Comparison of ENCODE assay signal across 18 cellular contexts in genomic region chr20:36839150-36839549, GRCh38. TPM values are rescaled to one million over a fixed set of nuclear protein-coding genes. Genes with fewer than 3 reads are reported as not detected.
A peak's percentile ranks its signal among the peaks of the same experiment; 100 is the strongest.
DNase-seq lines count a peak whose midpoint lies in the region; ATAC-seq and TF ChIP-seq lines count a peak whose summit lies in the region.
"Had no signal": no experiment of that assay in that cellular context is flagged by ENCODE, and none has a peak within 500 bp of the region (broad histone marks: within the 10 kb centered on the region; RNA-seq: fewer than 3 reads in every experiment).

No MANE protein-coding gene starts in this region.

- H3K23ac ChIP-seq in H9 (ENCODE audit: insufficient read length, low read depth, low read length) (no peak overlapping the region), neuronal stem cell (ENCODE audit: low read depth, low read length, poor library complexity) (peak overlapping the region; percentile 55)

- H3K4me3 ChIP-seq in BLaER1 treated with 17β-estradiol and CSF1 and Interleukin-3, amounts not matched to agents 10 nM and 100 nM: no peak overlapping the region
- no peak overlapping the region for H3K4me3 ChIP-seq in neuronal stem cell (ENCODE audit: low read length in 2 of 2)

- peak overlapping the region in 2 of 3 experiments; percentile 53 to 82; a peak in 2 of 7 replicates for H3K27ac Mint-ChIP-seq in H9
- peak overlapping the region; percentile 98 for H3K27ac Mint-ChIP-seq in dendritic cell treated with granulocyte-macrophage colony-stimulating factor and Interleukin-4, amounts not matched to agents 40 ng/mL and 50 ng/mL, for 4 days
- H3K27ac Mint-ChIP-seq: CD8-positive, alpha-beta T cell had no signal

- H3K79me1 ChIP-seq in H9 (ENCODE audit: insufficient read depth, low read depth, low read length, poor library complexity, severe bottlenecking) (no peaks in the 10 kb centered on the region), neuronal stem cell (ENCODE audit: low read depth, low read length) (peaks cover 13% of the 10 kb centered on the region)

- peaks cover 17 to 47% of the 10 kb centered on the region in 2 experiments for H3K4me1 Mint-ChIP-seq in H9
- peaks cover 58% of the 10 kb centered on the region for H3K4me1 Mint-ChIP-seq in dendritic cell treated with granulocyte-macrophage colony-stimulating factor and Interleukin-4, amounts not matched to agents 40 ng/mL and 50 ng/mL, for 4 days (ENCODE audit: low read depth)

- H4K20me1 ChIP-seq in BLaER1 treated with 17β-estradiol and CSF1 and Interleukin-3, amounts not matched to agents 10 nM and 100 nM: no peaks in the 10 kb centered on the region
- H4K20me1 ChIP-seq in H9 (ENCODE audit: control insufficient read depth, insufficient read depth, insufficient read length): no peaks in the 10 kb centered on the region

- no CpG with 5 or more reads among the region's 23 CpGs for WGBS in H9 (ENCODE audit: extremely low coverage, insufficient read length, low lambda C conversion rate)
- WGBS in neuronal stem cell (ENCODE audit: extremely low coverage in 2 of 2, insufficient read length in 2 of 2, insufficient replicate concordance in 1 of 2), 2 donors: no CpG with 5 or more reads among the region's 23 CpGs

- H3K56ac ChIP-seq in H9 (ENCODE audit: insufficient read length, low read depth, low read length): no peak overlapping the region

- H3K36me3 Mint-ChIP-seq in H9 (ENCODE audit: insufficient read depth in 1 of 3, low read depth in 3 of 3): peaks cover 0 to 14% (median 10%) of the 10 kb centered on the region in 3 experiments
- H3K36me3 Mint-ChIP-seq in dendritic cell treated with granulocyte-macrophage colony-stimulating factor and Interleukin-4, amounts not matched to agents 40 ng/mL and 50 ng/mL, for 4 days (ENCODE audit: low read depth): peaks cover 50% of the 10 kb centered on the region
- H3K36me3 Mint-ChIP-seq: CD8-positive, alpha-beta T cell had no signal

- intact Hi-C loops in dendritic cell treated with granulocyte-macrophage colony-stimulating factor and Interleukin-4, amounts not matched to agents 40 ng/mL and 50 ng/mL, for 4 days (cut with micrococcal nuclease): no loop called here

- H3K4me3 Mint-ChIP-seq in H9: no peak overlapping the region
- no peak overlapping the region for H3K4me3 Mint-ChIP-seq in dendritic cell treated with granulocyte-macrophage colony-stimulating factor and Interleukin-4, amounts not matched to agents 40 ng/mL and 50 ng/mL, for 4 days
- H3K4me3 Mint-ChIP-seq: CD8-positive, alpha-beta T cell had no signal

- no peak for ATAC-seq in HG02981 (IDR thresholded peaks at IDR 0.05; ENCODE audit: unreplicated experiment)
- ATAC-seq in GM18502 (IDR thresholded peaks at IDR 0.05; ENCODE audit: poor library complexity, unreplicated experiment): no peak
- ATAC-seq: CD8-positive, alpha-beta T cell; HCT116; PC-3 had no signal

- no peaks in the 10 kb centered on the region for H3K27me3 ChIP-seq in BLaER1 treated with 17β-estradiol and CSF1 and Interleukin-3, amounts not matched to agents 10 nM and 100 nM
- H3K27me3 ChIP-seq in H9 (ENCODE audit: insufficient read depth, low read length) (no peaks in the 10 kb centered on the region), neuronal stem cell (ENCODE audit: control insufficient read depth in 3 of 3, insufficient read depth in 3 of 3, low read depth in 1 of 3, low read length in 3 of 3) (no peaks in the 10 kb centered on the region)

- H4K5ac ChIP-seq in H9 (ENCODE audit: insufficient read length, low read depth, low read length): no peak overlapping the region

- H2BK5ac ChIP-seq in H9 (ENCODE audit: insufficient read length, low read length): no peak overlapping the region
- no peak overlapping the region for H2BK5ac ChIP-seq in neuronal stem cell (ENCODE audit: low read length)

- H3K14ac ChIP-seq in H9 (ENCODE audit: insufficient read depth, low read length) (no peak overlapping the region), neuronal stem cell (ENCODE audit: low read length) (no peak overlapping the region)

- no peaks in the 10 kb centered on the region for H3K9me3 Mint-ChIP-seq in H9
- H3K9me3 Mint-ChIP-seq in dendritic cell treated with granulocyte-macrophage colony-stimulating factor and Interleukin-4, amounts not matched to agents 40 ng/mL and 50 ng/mL, for 4 days: no peaks in the 10 kb centered on the region
- H3K9me3 Mint-ChIP-seq: CD8-positive, alpha-beta T cell had no signal

- H2AFZ ChIP-seq in H9 (ENCODE audit: low read length): no peak overlapping the region
- no peak overlapping the region for H2AFZ ChIP-seq in neuronal stem cell (ENCODE audit: low read length)

- peaks cover 12 to 22% (median 18%) of the 10 kb centered on the region in 11 experiments for H3K36me3 ChIP-seq in BLaER1 treated with 17β-estradiol and CSF1 and Interleukin-3, amounts not matched to agents 10 nM and 100 nM
- peaks cover 5 to 36% of the 10 kb centered on the region in 2 donors for H3K36me3 ChIP-seq in neuronal stem cell (replicated peaks in 1 of 2; ENCODE audit: control insufficient read depth in 2 of 2, insufficient read depth in 2 of 2, low read length in 2 of 2)

- H2AK5ac ChIP-seq in H9 (ENCODE audit: insufficient read length, low read length): no peak overlapping the region
- H2AK5ac ChIP-seq in neuronal stem cell (ENCODE audit: low read depth, low read length): no peak overlapping the region

- no peak overlapping the region for H4K8ac ChIP-seq in H9 (replicated peaks; ENCODE audit: insufficient read length, low read depth, low read length)
- peak overlapping the region; percentile 48 for H4K8ac ChIP-seq in neuronal stem cell (ENCODE audit: low read depth, low read length)

- no peak overlapping the region for H2BK12ac ChIP-seq in H9 (ENCODE audit: insufficient read length, low read depth, low read length)
- no peak overlapping the region for H2BK12ac ChIP-seq in neuronal stem cell (ENCODE audit: low read length)

- peaks cover 84 to 96% (median 92%) of the 10 kb centered on the region in 10 experiments for H3K4me1 ChIP-seq in BLaER1 treated with 17β-estradiol and CSF1 and Interleukin-3, amounts not matched to agents 10 nM and 100 nM
- H3K4me1 ChIP-seq in H9 (ENCODE audit: insufficient read depth, low read length) (no peaks in the 10 kb centered on the region; the same call in 1 of the 2 replicates), neuronal stem cell (ENCODE audit: control insufficient read depth in 2 of 2, insufficient read depth in 1 of 2, low read depth in 1 of 2, low read length in 2 of 2) (peaks cover 4% of the 10 kb centered on the region in 2 donors)

- no peak overlapping the region for H3K4ac ChIP-seq in H9 (ENCODE audit: low read depth, low read length)
- no peak overlapping the region for H3K4ac ChIP-seq in neuronal stem cell (ENCODE audit: low read length)

- no peak for TF ChIP-seq CTCF in H9 (conservative IDR thresholded peaks at IDR 0.05)

- H2BK20ac ChIP-seq in H9 (ENCODE audit: low read depth, low read length, poor library complexity, severe bottlenecking): no peak overlapping the region

- no peak overlapping the region for H2BK120ac ChIP-seq in H9 (ENCODE audit: low read depth, low read length, poor library complexity, severe bottlenecking)
- no peak overlapping the region for H2BK120ac ChIP-seq in neuronal stem cell (ENCODE audit: low read depth, low read length)

- no peak overlapping the region for H3T11ph ChIP-seq in H9 (ENCODE audit: low read length)

- H3K9me3 ChIP-seq in BLaER1 treated with 17β-estradiol and CSF1 and Interleukin-3, amounts not matched to agents 10 nM and 100 nM (replicated peaks in 1 of 11): no peaks in the 10 kb centered on the region
- H3K9me3 ChIP-seq in H9 (ENCODE audit: control insufficient read depth, low read depth, low read length) (no peaks in the 10 kb centered on the region), neuronal stem cell (replicated peaks in 1 of 2; ENCODE audit: control insufficient read depth in 2 of 2, insufficient read depth in 1 of 2, low read depth in 1 of 2, low read length in 2 of 2) (peaks cover 0 to 2% of the 10 kb centered on the region in 2 donors)

- H3K27ac ChIP-seq in BLaER1 treated with 17β-estradiol and CSF1 and Interleukin-3, amounts not matched to agents 10 nM and 100 nM: peak overlapping the region in 7 of 11 experiments; percentile 17 to 98 (median 43); a peak in 11 of 22 replicates
- H3K27ac ChIP-seq in H9 (ENCODE audit: insufficient read length, low read depth, low read length): no peak overlapping the region
- H3K27ac ChIP-seq in neuronal stem cell (replicated peaks; ENCODE audit: low read length): no peak overlapping the region

- peak overlapping the region in 3 of 11 experiments; percentile 9 to 16 (median 10); a peak in 1 of 22 replicates for H3K9ac ChIP-seq in BLaER1 treated with 17β-estradiol and CSF1 and Interleukin-3, amounts not matched to agents 10 nM and 100 nM
- H3K9ac ChIP-seq in H9 (ENCODE audit: extremely low read depth, insufficient read length, low read length) (no peak overlapping the region), neuronal stem cell (ENCODE audit: low read depth, low read length, poor library complexity) (no peak overlapping the region)

- DNase-seq in H9 (no peak), neuronal stem cell (ENCODE audit: low spot score) (no peak), amygdala (lab: John Stamatoyannopoulos, UW) (no peak), NCI-H82 treated with DMSO at 0.1 percent for 48 hours (lab: John Stamatoyannopoulos, UW; ENCODE audit: unreplicated experiment) (no peak)
- DNase-seq: CD8-positive, alpha-beta T cell; DMS79; KBM-7; NCI-H1436; NCI-H2029; NCI-H2171; NCI-H446 treated with DMSO at 0.1 percent for 48 hours; PC-3 had no signal

- H3K18ac ChIP-seq in H9 (ENCODE audit: insufficient read length, low read depth, low read length) (no peak overlapping the region), neuronal stem cell (ENCODE audit: low read length) (no peak overlapping the region)

- H3K4me2 ChIP-seq in BLaER1 treated with 17β-estradiol and CSF1 and Interleukin-3, amounts not matched to agents 10 nM and 100 nM: peak overlapping the region in 6 of 11 experiments; percentile 2 to 88 (median 21); a peak in 8 of 22 replicates
- H3K4me2 ChIP-seq in H9 (ENCODE audit: insufficient read depth, insufficient read length, low read length): no peak overlapping the region
- no peak overlapping the region for H3K4me2 ChIP-seq in neuronal stem cell (ENCODE audit: insufficient read depth, low read length, poor library complexity, severe bottlenecking)

- H3K27me3 Mint-ChIP-seq in H9 (ENCODE audit: low read depth): no peaks in the 10 kb centered on the region
- no peaks in the 10 kb centered on the region for H3K27me3 Mint-ChIP-seq in dendritic cell treated with granulocyte-macrophage colony-stimulating factor and Interleukin-4, amounts not matched to agents 40 ng/mL and 50 ng/mL, for 4 days

- H2BK15ac ChIP-seq in H9 (ENCODE audit: low read depth, low read length) (no peak overlapping the region), neuronal stem cell (ENCODE audit: low read length) (no peak overlapping the region)

- no peaks in the 10 kb centered on the region for H3K23me2 ChIP-seq in H9 (ENCODE audit: insufficient read length, low read depth, low read length, poor library complexity, severe bottlenecking)

- H4K91ac ChIP-seq in H9 (ENCODE audit: insufficient read length, low read depth, low read length) (no peak overlapping the region), neuronal stem cell (ENCODE audit: low read depth, low read length, poor library complexity) (no peak overlapping the region)

- no peaks in the 10 kb centered on the region for H3K79me2 ChIP-seq in H9 (ENCODE audit: insufficient read depth, low read length)

RNA-seq across cellular contexts. Expression of gene TLDC2, which starts 36.8 kb away (rescaled TPM):
- 0.11 TPM in 1 of 2 replicates, not detected in the other for total RNA-seq in H9 (2021)
- polyA plus RNA-seq in neuronal stem cell (2013, experiment 1 of 2): 0.99 TPM
- polyA plus RNA-seq in neuronal stem cell (2013, experiment 2 of 2): 1.00 TPM
- total RNA-seq: CD8-positive, alpha-beta T cell; HT1080; PC-3 had no signal

Comparison
In these comparisons a context has a peak if more than half of its experiments do, and no peak if none do; other contexts are left out.
1. H3K27ac ChIP-seq: peak in BLaER1 treated with 17β-estradiol and CSF1 and Interleukin-3, amounts not matched to agents 10 nM and 100 nM (7 of 11); none in H9 (single experiment) and neuronal stem cell (single experiment).
2. H3K4me2 ChIP-seq: peak in BLaER1 treated with 17β-estradiol and CSF1 and Interleukin-3, amounts not matched to agents 10 nM and 100 nM (6 of 11); none in H9 (single experiment) and neuronal stem cell (single experiment).